ENCODE assay signal across 20 cellular contexts in the genomic region with DNA sequence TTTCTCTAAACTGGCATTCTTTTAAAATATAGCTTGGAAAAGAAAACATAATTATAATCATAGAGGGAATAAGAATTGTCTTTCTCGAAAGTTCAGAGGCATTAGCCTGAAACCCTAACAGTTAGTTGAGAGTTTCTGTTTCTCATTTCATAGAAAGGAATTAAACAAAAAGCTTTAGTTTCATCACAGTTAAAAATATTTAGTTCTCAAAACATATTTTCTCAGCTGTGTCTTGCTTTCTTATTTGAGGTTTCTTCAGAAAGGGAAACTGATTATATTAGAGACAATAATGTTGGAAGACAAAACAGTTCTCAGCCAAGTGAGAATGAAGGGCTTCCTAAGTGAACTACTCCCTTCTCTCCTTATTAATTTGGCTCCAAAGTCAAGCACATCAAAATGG.
DNase-seq lines count a peak whose midpoint lies in the region; ATAC-seq and TF ChIP-seq lines count a peak whose summit lies in the region.
"Had no signal": no experiment of that assay in that cellular context is flagged by ENCODE, and none has a peak within 500 bp of the region (broad histone marks: within the 10 kb centered on the region; RNA-seq: fewer than 3 reads in every experiment).

No MANE protein-coding gene starts in this region.

- peaks cover 7% of the 10 kb centered on the region for H3K9me3 ChIP-seq in Loucy (ENCODE audit: insufficient read depth, low read depth, low read length)

- no peak for TF ChIP-seq CTCF in Loucy (conservative IDR thresholded peaks at IDR 0.05; ENCODE audit: low read length)

- peaks cover 13% of the 10 kb centered on the region for H3K9me3 Mint-ChIP-seq in natural killer cell treated with Interleukin-12 subunit alpha and Interleukin-12 subunit beta and Interleukin-15 and Interleukin-18, amount 100 ng/mL, for 72 hours
- peaks cover 29% of the 10 kb centered on the region for H3K9me3 Mint-ChIP-seq in activated CD4-positive, alpha-beta T cell treated with anti-CD3 and anti-CD28 coated beads, Interleukin-2, amount 10 ng/mL, durations not matched to agents 7 days and 5 days

- no peaks in the 10 kb centered on the region for H3F3A ChIP-seq in Loucy (ENCODE audit: low read depth)

- no peak overlapping the region for H3K4me3 ChIP-seq in Loucy (ENCODE audit: low read length, poor library complexity, severe bottlenecking)
- H3K4me3 ChIP-seq: cardiac muscle cell, SJCRH30 had no signal

- CTCF ChIA-PET in activated CD4-positive, alpha-beta T cell treated with anti-CD3 and anti-CD28 coated beads, Interleukin-2, amount 10 ng/mL, durations not matched to agents 7 days and 5 days (lab: Charles Lee) = interaction anchor here (1.0 kb wide), 1 partner anchor 10 kb away, joined by 5 read pairs; no protein-coding TSS in a partner anchor

- H3K36me3 ChIP-seq in Loucy (ENCODE audit: insufficient read depth, low read length) = no peaks in the 10 kb centered on the region
- H3K36me3 ChIP-seq: cardiac muscle cell, SJCRH30 had no signal

- no peaks in the 10 kb centered on the region for H3K27me3 Mint-ChIP-seq in natural killer cell treated with Interleukin-12 subunit alpha and Interleukin-12 subunit beta and Interleukin-15 and Interleukin-18, amount 100 ng/mL, for 72 hours
- no peaks in the 10 kb centered on the region for H3K27me3 Mint-ChIP-seq in activated CD4-positive, alpha-beta T cell treated with anti-CD3 and anti-CD28 coated beads, Interleukin-2, amount 10 ng/mL, durations not matched to agents 7 days and 5 days
- H3K27me3 Mint-ChIP-seq: activated naive CD8-positive, alpha-beta T cell treated with anti-CD3 and anti-CD28 coated beads, Interleukin-2, amount 10 ng/mL, durations not matched to agents 7 days and 5 days; activated T-cell treated with anti-CD3 and anti-CD28 coated beads, Interleukin-2, amount 50 U/mL, for 24 hours; progenitor cell of endocrine pancreas had no signal

- H3K4me1 ChIP-seq in Loucy (ENCODE audit: insufficient read depth, low read length, poor library complexity, severe bottlenecking) = peaks cover 20% of the 10 kb centered on the region

- peak overlapping the region; percentile 75 to 79 for H3K27ac Mint-ChIP-seq in natural killer cell treated with Interleukin-12 subunit alpha and Interleukin-12 subunit beta and Interleukin-15 and Interleukin-18, amount 100 ng/mL, for 72 hours
- no peak overlapping the region for H3K27ac Mint-ChIP-seq in activated CD4-positive, alpha-beta T cell treated with anti-CD3 and anti-CD28 coated beads, Interleukin-2, amount 10 ng/mL, durations not matched to agents 7 days and 5 days
- H3K27ac Mint-ChIP-seq: activated naive CD8-positive, alpha-beta T cell treated with anti-CD3 and anti-CD28 coated beads, Interleukin-2, amount 10 ng/mL, durations not matched to agents 7 days and 5 days; activated T-cell treated with anti-CD3 and anti-CD28 coated beads, Interleukin-2, amount 50 U/mL, for 24 hours; H9; progenitor cell of endocrine pancreas had no signal

- H3K4me2 ChIP-seq in Loucy (ENCODE audit: low read depth, low read length, poor library complexity, severe bottlenecking) = no peak overlapping the region

- H3K27me3 ChIP-seq in Loucy (ENCODE audit: insufficient read depth, low read length, poor library complexity, severe bottlenecking) = no peaks in the 10 kb centered on the region
- H3K27me3 ChIP-seq: cardiac muscle cell, SJCRH30 had no signal

- H3K36me3 Mint-ChIP-seq in natural killer cell treated with Interleukin-12 subunit alpha and Interleukin-12 subunit beta and Interleukin-15 and Interleukin-18, amount 100 ng/mL, for 72 hours = peaks cover 27% of the 10 kb centered on the region
- peaks cover 17% of the 10 kb centered on the region for H3K36me3 Mint-ChIP-seq in activated CD4-positive, alpha-beta T cell treated with anti-CD3 and anti-CD28 coated beads, Interleukin-2, amount 10 ng/mL, durations not matched to agents 7 days and 5 days (ENCODE audit: low read depth)

- H3K4me1 Mint-ChIP-seq in natural killer cell treated with Interleukin-12 subunit alpha and Interleukin-12 subunit beta and Interleukin-15 and Interleukin-18, amount 100 ng/mL, for 72 hours (ENCODE audit: low read depth in 2 of 2) = peaks cover 35 to 54% of the 10 kb centered on the region in 2 donors
- H3K4me1 Mint-ChIP-seq in activated CD4-positive, alpha-beta T cell treated with anti-CD3 and anti-CD28 coated beads, Interleukin-2, amount 10 ng/mL, durations not matched to agents 7 days and 5 days = peaks cover 40% of the 10 kb centered on the region

- in situ Hi-C loops in KBM-7 (cut with MboI; ENCODE audit: low pct_unique_long_range_greater_than_20kb, low sequenced_read_pairs) = no loop called here

- H2AFZ ChIP-seq in Loucy (ENCODE audit: low read length) = peak overlapping the region; percentile 1; the same call in 1 of the 2 replicates

- no peaks in the 10 kb centered on the region for H3K9me2 ChIP-seq in Loucy (replicated peaks; ENCODE audit: low read depth, low read length)

- no peaks in the 10 kb centered on the region for H3K79me2 ChIP-seq in Loucy (ENCODE audit: insufficient read depth, low read length)

- POLR2A ChIA-PET in activated CD4-positive, alpha-beta T cell treated with anti-CD3 and anti-CD28 coated beads, Interleukin-2, amount 10 ng/mL, durations not matched to agents 7 days and 5 days (lab: Charles Lee) = interaction anchor here (0.6 kb wide), 1 partner anchor 399 kb away, joined by 5 read pairs; no protein-coding TSS in a partner anchor

- DNase-seq in natural killer cell treated with Interleukin-12 subunit alpha and Interleukin-12 subunit beta and Interleukin-15 and Interleukin-18, amount 100 ng/mL, for 72 hours (ENCODE audit: low spot score) = no peak
- DNase-seq in KBM-7 = no peak
- DNase-seq in AG08395 (ENCODE audit: low spot score) = no peak
- DNase-seq in activated CD4-positive, alpha-beta T cell treated with anti-CD3 and anti-CD28 coated beads, Interleukin-2, amount 10 ng/mL, durations not matched to agents 7 days and 5 days = no peak
- DNase-seq in NCI-H510A (lab: John Stamatoyannopoulos, UW) = no peak
- DNase-seq: activated naive CD8-positive, alpha-beta T cell treated with anti-CD3 and anti-CD28 coated beads, Interleukin-2, amount 10 ng/mL, durations not matched to agents 7 days and 5 days; activated T-cell treated with anti-CD3 and anti-CD28 coated beads, Interleukin-2, amount 50 U/mL, for 24 hours; effector memory CD4-positive, alpha-beta T cell; H9; hypothalamus; kidney glomerular epithelial cell; NCI-H146; NCI-H345; SJCRH30; stimulated activated naive CD8-positive, alpha-beta T cell treated with anti-CD3 and anti-CD28 coated beads, Interleukin-15, Interleukin-2, amounts not matched to agents 100 U/mL and 50 U/mL, for 24 hours had no signal

- no peak overlapping the region for H3K9ac ChIP-seq in Loucy (ENCODE audit: low read depth, low read length, poor library complexity, severe bottlenecking)

- peak; percentile 31 for ATAC-seq in GM18858 (IDR thresholded peaks at IDR 0.05; ENCODE audit: unreplicated experiment)
- peak; percentile 33 for ATAC-seq in GM21619 (IDR thresholded peaks at IDR 0.05; ENCODE audit: unreplicated experiment)
- ATAC-seq in natural killer cell treated with Interleukin-12 subunit alpha and Interleukin-12 subunit beta and Interleukin-15 and Interleukin-18, amount 100 ng/mL, for 72 hours = no peak
- ATAC-seq: stimulated activated naive CD8-positive, alpha-beta T cell treated with anti-CD3 and anti-CD28 coated beads, Interleukin-15, Interleukin-2, amounts not matched to agents 100 U/mL and 50 U/mL, for 24 hours had no signal

- no peaks in the 10 kb centered on the region for H4K20me1 ChIP-seq in Loucy (ENCODE audit: insufficient read depth, low read length, poor library complexity, severe bottlenecking)

- H3K4me3 Mint-ChIP-seq in natural killer cell treated with Interleukin-12 subunit alpha and Interleukin-12 subunit beta and Interleukin-15 and Interleukin-18, amount 100 ng/mL, for 72 hours = peak overlapping the region; percentile 18
- H3K4me3 Mint-ChIP-seq in activated CD4-positive, alpha-beta T cell treated with anti-CD3 and anti-CD28 coated beads, Interleukin-2, amount 10 ng/mL, durations not matched to agents 7 days and 5 days = no peak overlapping the region
- H3K4me3 Mint-ChIP-seq: activated naive CD8-positive, alpha-beta T cell treated with anti-CD3 and anti-CD28 coated beads, Interleukin-2, amount 10 ng/mL, durations not matched to agents 7 days and 5 days; activated T-cell treated with anti-CD3 and anti-CD28 coated beads, Interleukin-2, amount 50 U/mL, for 24 hours; H9 had no signal

Comparison
In these comparisons a context has a peak if more than half of its experiments do, and no peak if none do; other contexts are left out.
1. ATAC-seq: peak in GM18858 (single experiment) and GM21619 (single experiment); none in natural killer cell treated with Interleukin-12 subunit alpha and Interleukin-12 subunit beta and Interleukin-15 and Interleukin-18, amount 100 ng/mL, for 72 hours (0 of 2).